Comparison of ENCODE assay signal across 31 cellular contexts in genomic region chr6:142954844-142955243, GRCh38. TPM values are rescaled to one million over a fixed set of nuclear protein-coding genes. Genes with fewer than 3 reads are reported as not detected.
DNase-seq lines count a peak whose midpoint lies in the region; ATAC-seq, FAIRE-seq and TF ChIP-seq lines count a peak whose summit lies in the region.
"Had no signal": no experiment of that assay in that cellular context is flagged by ENCODE, and none has a peak within 500 bp of the region (broad histone marks: within the 10 kb centered on the region; RNA-seq: fewer than 3 reads in every experiment).

No MANE protein-coding gene starts in this region.

- peak overlapping the region; percentile 94; the same call in 1 of the 2 replicates for H3K27ac ChIP-seq in OCI-LY3 (ENCODE audit: low read length)
- no peak overlapping the region for H3K27ac ChIP-seq in vagina
- H3K27ac ChIP-seq: coronary artery, esophagus squamous epithelium, gastrocnemius medialis, lower lobe of right lung, Peyer's patch had no signal

- H4K20me1 ChIP-seq in OCI-LY3 (ENCODE audit: insufficient read depth, low read length): no peaks in the 10 kb centered on the region

- POLR2A ChIA-PET in Caco-2 (lab: Charles Lee): no interaction called here

- no peaks in the 10 kb centered on the region for H3K36me3 ChIP-seq in OCI-LY3 (replicated peaks; ENCODE audit: low read depth, low read length)
- H3K36me3 ChIP-seq in Caco-2 (ENCODE audit: control insufficient read depth, insufficient read depth, low read length): no peaks in the 10 kb centered on the region
- H3K36me3 ChIP-seq in vagina: no peaks in the 10 kb centered on the region
- H3K36me3 ChIP-seq: esophagus squamous epithelium, gastrocnemius medialis, lower lobe of right lung, Peyer's patch had no signal

- peak overlapping the region; percentile 84 for H3K4me2 ChIP-seq in OCI-LY3 (ENCODE audit: low read length)

- H3K27me3 Mint-ChIP-seq in Caco-2 (ENCODE audit: insufficient read depth, unreplicated experiment): peaks cover 3% of the 10 kb centered on the region
- H3K27me3 Mint-ChIP-seq: activated naive CD4-positive, alpha-beta T cell treated with anti-CD3 and anti-CD28 coated beads, Interleukin-2, amount 10 ng/mL, durations not matched to agents 7 days and 5 days had no signal

- H3K9me3 Mint-ChIP-seq in Caco-2 (ENCODE audit: unreplicated experiment): no peaks in the 10 kb centered on the region
- H3K9me3 Mint-ChIP-seq: activated naive CD4-positive, alpha-beta T cell treated with anti-CD3 and anti-CD28 coated beads, Interleukin-2, amount 10 ng/mL, durations not matched to agents 7 days and 5 days; activated T-cell treated with anti-CD3 and anti-CD28 coated beads, Interleukin-2, amount 50 U/mL, for 4 hours; CD8-positive, alpha-beta T cell had no signal

- H3K9ac ChIP-seq in OCI-LY3 (ENCODE audit: low read length): no peak overlapping the region

- H3K27ac Mint-ChIP-seq in Caco-2 (ENCODE audit: unreplicated experiment): no peak overlapping the region
- H3K27ac Mint-ChIP-seq: activated naive CD4-positive, alpha-beta T cell treated with anti-CD3 and anti-CD28 coated beads, Interleukin-2, amount 10 ng/mL, durations not matched to agents 7 days and 5 days; CD8-positive, alpha-beta T cell had no signal

- H2AFZ ChIP-seq in OCI-LY3 (ENCODE audit: low read depth, low read length): no peak overlapping the region

- no peak for TF ChIP-seq POLR2A in vagina (IDR thresholded peaks at IDR 0.05)

- H3K4me3 ChIP-seq in OCI-LY3 (ENCODE audit: low read length) (peak overlapping the region; percentile 13; the same call in 1 of the 2 replicates), Caco-2 (ENCODE audit: low read depth, low read length) (no peak overlapping the region), vagina (no peak overlapping the region)
- H3K4me3 ChIP-seq: coronary artery, esophagus squamous epithelium, gastrocnemius medialis, K562, lower lobe of right lung, Peyer's patch had no signal

- H3K4me1 ChIP-seq in OCI-LY3 (ENCODE audit: low read length) (peaks cover 54% of the 10 kb centered on the region), Caco-2 (no peaks in the 10 kb centered on the region), vagina (no peaks in the 10 kb centered on the region)
- H3K4me1 ChIP-seq: esophagus squamous epithelium, gastrocnemius medialis, lower lobe of right lung, Peyer's patch had no signal

- intact Hi-C loops in Caco-2 (cut with micrococcal nuclease; ENCODE audit: unreplicated experiment): no loop called here
- intact Hi-C loops in vagina (cut with DNase I): loop anchor here (10.0 kb wide), 1 partner anchor 290 kb away; no protein-coding TSS in a partner anchor

- H3K9me3 ChIP-seq in OCI-LY3 (ENCODE audit: insufficient read depth, low read length): no peaks in the 10 kb centered on the region
- no peaks in the 10 kb centered on the region for H3K9me3 ChIP-seq in Caco-2
- no peaks in the 10 kb centered on the region for H3K9me3 ChIP-seq in vagina
- H3K9me3 ChIP-seq: esophagus squamous epithelium, gastrocnemius medialis, lower lobe of right lung, Peyer's patch had no signal

- peak; percentile 78 for FAIRE-seq in GM18507 (lab: Jason Lieb, UNC)
- FAIRE-seq: bronchial epithelial cell, G401.6, islet of Langerhans, K562 had no signal

- no peaks in the 10 kb centered on the region for H3K79me2 ChIP-seq in OCI-LY3 (ENCODE audit: low read length)

- DNase-seq in GM18507 (ENCODE audit: extremely low spot score, insufficient read length, low read depth) (no peak), pons (ENCODE audit: low spot score) (peak; percentile 69), activated gamma-delta T cell (lab: John Stamatoyannopoulos, UW) (no peak), Caco-2 (no peak), vagina (ENCODE audit: extremely low spot score in 2 of 2) (no peak)
- DNase-seq: activated CD4-positive, alpha-beta T cell treated with anti-CD3 and anti-CD28 coated beads for 1 hour; activated CD8-positive, alpha-beta memory T cell treated with anti-CD3 and anti-CD28 coated beads for 24 hours; activated naive CD4-positive, alpha-beta T cell treated with anti-CD3 and anti-CD28 coated beads, Interleukin-2, amount 10 ng/mL, durations not matched to agents 7 days and 5 days; activated T-cell treated with anti-CD3 and anti-CD28 coated beads, Interleukin-2, amount 50 U/mL, for 4 hours; CD8-positive, alpha-beta T cell; DMS153; esophagus squamous epithelium; gastrocnemius medialis; lower lobe of right lung; MM.1S; NCI-H2029 treated with DMSO at 0.1 percent for 48 hours; NCI-H345; NCI-H774; Peyer's patch; stimulated activated CD4-positive, alpha-beta T cell treated with anti-CD3 and anti-CD28 coated beads, Interleukin-2, amount 100 ng/mL, for 48 hours; stimulated activated naive CD8-positive, alpha-beta T cell treated with anti-CD3 and anti-CD28 coated beads, Interleukin-15, Interleukin-2, amounts not matched to agents 100 U/mL and 50 U/mL, for 24 hours; T1000 had no signal

- H3K4me3 Mint-ChIP-seq in Caco-2 (ENCODE audit: unreplicated experiment): no peak overlapping the region
- H3K4me3 Mint-ChIP-seq: activated naive CD4-positive, alpha-beta T cell treated with anti-CD3 and anti-CD28 coated beads, Interleukin-2, amount 10 ng/mL, durations not matched to agents 7 days and 5 days; activated T-cell treated with anti-CD3 and anti-CD28 coated beads, Interleukin-2, amount 50 U/mL, for 4 hours; CD8-positive, alpha-beta T cell had no signal

- H3K36me3 Mint-ChIP-seq in Caco-2 (ENCODE audit: insufficient read depth, unreplicated experiment): no peaks in the 10 kb centered on the region
- H3K36me3 Mint-ChIP-seq: activated naive CD4-positive, alpha-beta T cell treated with anti-CD3 and anti-CD28 coated beads, Interleukin-2, amount 10 ng/mL, durations not matched to agents 7 days and 5 days; CD8-positive, alpha-beta T cell had no signal

- H3K4me1 Mint-ChIP-seq in Caco-2 (ENCODE audit: low read depth, unreplicated experiment): peaks cover 10% of the 10 kb centered on the region
- H3K4me1 Mint-ChIP-seq: activated naive CD4-positive, alpha-beta T cell treated with anti-CD3 and anti-CD28 coated beads, Interleukin-2, amount 10 ng/mL, durations not matched to agents 7 days and 5 days had no signal

- no TSS peak for BruUV-seq in Caco-2 (replicated peaks; lab: Mats Ljungman, UMichigan)

- CTCF ChIA-PET in Caco-2 (lab: Charles Lee): no interaction called here

- ATAC-seq in GM21447 (IDR thresholded peaks at IDR 0.05; ENCODE audit: unreplicated experiment) (peak; percentile 29), HG03378 (IDR thresholded peaks at IDR 0.05; ENCODE audit: unreplicated experiment) (no peak)
- ATAC-seq: activated T-cell treated with anti-CD3 and anti-CD28 coated beads, Interleukin-2, amount 50 U/mL, for 4 hours; CD8-positive, alpha-beta T cell; gastrocnemius medialis; K562; SK-N-SH treated with all-trans-retinoic acid at 6 μM for 48 hours; stimulated activated naive CD8-positive, alpha-beta T cell treated with anti-CD3 and anti-CD28 coated beads, Interleukin-15, Interleukin-2, amounts not matched to agents 100 U/mL and 50 U/mL, for 24 hours had no signal

- H3K27me3 ChIP-seq in OCI-LY3 (ENCODE audit: low read depth, low read length): no peaks in the 10 kb centered on the region
- H3K27me3 ChIP-seq in Caco-2 (replicated peaks; ENCODE audit: control insufficient read depth, insufficient read depth, low read length): no peaks in the 10 kb centered on the region; the same call in 1 of the 2 replicates
- no peaks in the 10 kb centered on the region for H3K27me3 ChIP-seq in vagina
- H3K27me3 ChIP-seq: esophagus squamous epithelium, gastrocnemius medialis, Peyer's patch had no signal

- no peak for TF ChIP-seq CTCF in OCI-LY3 (IDR thresholded peaks at IDR 0.05; ENCODE audit: low read depth, low read length)
- no peak for TF ChIP-seq CTCF in Caco-2 (IDR thresholded peaks at IDR 0.05; ENCODE audit: insufficient read depth in 1 of 2, low read depth in 1 of 2, low read length in 1 of 2, severe bottlenecking in 1 of 2, unreplicated experiment in 1 of 2)
- no peak for TF ChIP-seq CTCF in vagina (IDR thresholded peaks at IDR 0.05)

RNA-seq across cellular contexts. Expression of gene HIVEP2, which starts 9.9 kb away (rescaled TPM):
- total RNA-seq in Caco-2 (2022): 1.0 and 4.3 TPM in 2 replicates
- total RNA-seq in vagina: 24.6 TPM
